In genomic region chr17:78746263-78746948, GRCh38 we compare ENCODE assay signal across 10 cellular contexts. TPM values are rescaled to one million over a fixed set of nuclear protein-coding genes. Genes with fewer than 3 reads are reported as not detected.
DNase-seq lines count a peak whose midpoint lies in the region; ATAC-seq and TF ChIP-seq lines count a peak whose summit lies in the region.
"Had no signal": no experiment of that assay in that cellular context is flagged by ENCODE, and none has a peak within 500 bp of the region (broad histone marks: within the 10 kb centered on the region; RNA-seq: fewer than 3 reads in every experiment).

No MANE protein-coding gene starts in this region.

- H3K4me1 ChIP-seq in hepatocyte (ENCODE audit: insufficient read depth): no peaks in the 10 kb centered on the region
- peaks cover 67% of the 10 kb centered on the region for H3K4me1 ChIP-seq in suprapubic skin

- peak overlapping the region; percentile 22 for H3K4me3 Mint-ChIP-seq in activated naive CD4-positive, alpha-beta T cell treated with anti-CD3 and anti-CD28 coated beads, Interleukin-2, amount 10 ng/mL, durations not matched to agents 7 days and 5 days
- peak overlapping the region; percentile 7 to 83 (median 60) for H3K4me3 Mint-ChIP-seq in T-cell

- peak overlapping the region; percentile 14 for H3K27ac ChIP-seq in hepatocyte
- peak overlapping the region; percentile 76 for H3K27ac ChIP-seq in suprapubic skin
- H3K27ac ChIP-seq: C4-2B had no signal

- no peaks in the 10 kb centered on the region for H3K9me2 ChIP-seq in hepatocyte (replicated peaks; ENCODE audit: insufficient read depth)

- H4K20me1 ChIP-seq in hepatocyte (ENCODE audit: insufficient read depth, poor library complexity, severe bottlenecking): no peaks in the 10 kb centered on the region

- 82% methylated on average over 12 of the region's 12 CpGs for WGBS in hepatocyte (ENCODE audit: low lambda C conversion rate, missing lambda C conversion rate)
- WGBS in suprapubic skin: 78% methylated on average over 12 of the region's 12 CpGs

- peaks cover 97% of the 10 kb centered on the region for H3K4me1 Mint-ChIP-seq in activated naive CD4-positive, alpha-beta T cell treated with anti-CD3 and anti-CD28 coated beads, Interleukin-2, amount 10 ng/mL, durations not matched to agents 7 days and 5 days
- H3K4me1 Mint-ChIP-seq in T-cell: peaks cover 97 to 100% (median 98%) of the 10 kb centered on the region in 3 donors

- no peak for TF ChIP-seq EP300 in suprapubic skin (IDR thresholded peaks at IDR 0.05)

- no peak overlapping the region for H2AFZ ChIP-seq in hepatocyte

- H3K27me3 Mint-ChIP-seq in activated naive CD4-positive, alpha-beta T cell treated with anti-CD3 and anti-CD28 coated beads, Interleukin-2, amount 10 ng/mL, durations not matched to agents 7 days and 5 days: no peaks in the 10 kb centered on the region
- no peaks in the 10 kb centered on the region for H3K27me3 Mint-ChIP-seq in T-cell

- H3K4me2 ChIP-seq in hepatocyte: no peak overlapping the region

- no peak overlapping the region for H3K4me3 ChIP-seq in hepatocyte
- H3K4me3 ChIP-seq in suprapubic skin: no peak overlapping the region

- peaks cover 79% of the 10 kb centered on the region for H3K79me2 ChIP-seq in hepatocyte

- H3K36me3 ChIP-seq in hepatocyte (replicated peaks; ENCODE audit: insufficient read depth, low read depth) (no peaks in the 10 kb centered on the region), suprapubic skin (no peaks in the 10 kb centered on the region)

- ATAC-seq in T-cell (replicated peaks in 1 of 4): no peak

- peaks cover 51% of the 10 kb centered on the region for H3K36me3 Mint-ChIP-seq in activated naive CD4-positive, alpha-beta T cell treated with anti-CD3 and anti-CD28 coated beads, Interleukin-2, amount 10 ng/mL, durations not matched to agents 7 days and 5 days
- H3K36me3 Mint-ChIP-seq in T-cell: peaks cover 11% of the 10 kb centered on the region

- no peaks in the 10 kb centered on the region for H3K27me3 ChIP-seq in hepatocyte
- no peaks in the 10 kb centered on the region for H3K27me3 ChIP-seq in suprapubic skin

- no peaks in the 10 kb centered on the region for H3K9me3 Mint-ChIP-seq in activated naive CD4-positive, alpha-beta T cell treated with anti-CD3 and anti-CD28 coated beads, Interleukin-2, amount 10 ng/mL, durations not matched to agents 7 days and 5 days
- no peaks in the 10 kb centered on the region for H3K9me3 Mint-ChIP-seq in T-cell

- DNase-seq in activated naive CD4-positive, alpha-beta T cell treated with anti-CD3 and anti-CD28 coated beads, Interleukin-2, amount 10 ng/mL, durations not matched to agents 7 days and 5 days: peak; percentile 20
- DNase-seq in activated naive CD4-positive, alpha-beta T cell treated with Interleukin-2 at 50 U/mL for 16 hours: no peak
- DNase-seq in T-cell (no peak), hepatocyte (ENCODE audit: low spot score) (no peak), suprapubic skin (ENCODE audit: low spot score in 2 of 2) (no peak), NCI-H2227 (lab: John Stamatoyannopoulos, UW; ENCODE audit: unreplicated experiment) (no peak), activated gamma-delta T cell treated with Interleukin-2 at 50 U/mL for 16 hours (no peak), SHP77 treated with DMSO at 0.1 percent for 48 hours (lab: John Stamatoyannopoulos, UW) (no peak)
- DNase-seq: NCI-H82 had no signal

- no peaks in the 10 kb centered on the region for H3K9me3 ChIP-seq in hepatocyte (ENCODE audit: low read depth)
- H3K9me3 ChIP-seq in suprapubic skin: no peaks in the 10 kb centered on the region

- POLR2A ChIA-PET in T-cell (lab: Charles Lee): interaction anchor here in 1 of 2 donors (2.0 kb wide), 1 partner anchor 13 kb away, joined by 6 read pairs; no protein-coding TSS in a partner anchor

- H3K27ac Mint-ChIP-seq in activated naive CD4-positive, alpha-beta T cell treated with anti-CD3 and anti-CD28 coated beads, Interleukin-2, amount 10 ng/mL, durations not matched to agents 7 days and 5 days: peak overlapping the region; percentile 83
- H3K27ac Mint-ChIP-seq in T-cell: peak overlapping the region; percentile 90 to 94

- CTCF ChIA-PET in activated naive CD4-positive, alpha-beta T cell treated with anti-CD3 and anti-CD28 coated beads, Interleukin-2, amount 10 ng/mL, durations not matched to agents 7 days and 5 days (lab: Charles Lee): interaction anchor here (0.9 to 2.3 kb wide), 4 partner anchors 10 to 44 kb away, joined by 3 to 6 read pairs (median 4); no protein-coding TSS in a partner anchor
- CTCF ChIA-PET in T-cell (lab: Charles Lee): interaction anchor here in 1 of 2 donors (0.5 to 2.5 kb wide), 7 partner anchors 10 to 71 kb away, joined by 3 to 13 read pairs (median 4); no protein-coding TSS in a partner anchor

- TF ChIP-seq CTCF in hepatocyte (IDR thresholded peaks at IDR 0.05; ENCODE audit: poor library complexity) (no peak), suprapubic skin (IDR thresholded peaks at IDR 0.05) (no peak)

- TF ChIP-seq POLR2A in suprapubic skin (IDR thresholded peaks at IDR 0.05): no peak

RNA-seq across cellular contexts. Expression of gene CYTH1, which starts 35.7 kb away (rescaled TPM):
- total RNA-seq in T-cell (100 to 1,000 TPM; 357 to 509 (median 372) TPM), hepatocyte (37.5 and 44.4 TPM in 2 replicates), suprapubic skin (10 to 100 TPM; 57.6 to 88.6 (median 74.9) TPM)
- 38.5 and 47.6 TPM in 2 replicates for polyA plus RNA-seq in hepatocyte
